ENCODE assay signal across 25 cellular contexts in the genomic region with DNA sequence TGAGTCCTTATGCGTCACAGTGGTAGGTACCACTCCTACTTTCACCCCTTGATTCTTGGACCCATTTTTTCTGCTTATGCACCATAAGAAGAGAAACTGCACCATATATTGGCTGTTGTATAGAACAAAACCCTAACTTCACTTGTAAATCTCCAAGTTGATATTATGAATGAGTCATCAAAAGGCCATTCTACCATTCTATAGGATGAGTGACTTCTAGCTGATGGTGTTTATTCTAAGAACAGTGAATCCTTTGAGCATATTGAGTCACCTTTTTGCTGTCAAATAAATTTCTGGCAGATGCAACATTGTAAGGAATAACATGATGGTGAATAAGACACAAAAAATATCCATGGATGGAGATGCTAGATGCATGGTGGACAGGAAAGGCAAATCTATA.
"Had no signal": no experiment of that assay in that cellular context is flagged by ENCODE, and none has a peak within 500 bp of the region (broad histone marks: within the 10 kb centered on the region; RNA-seq: fewer than 3 reads in every experiment).

No MANE protein-coding gene starts in this region.

- H3K27ac Mint-ChIP-seq: activated CD4-positive, alpha-beta memory T cell treated with anti-CD3 and anti-CD28 coated beads for 36 hours; activated T-helper 1 cell treated with anti-CD3 and anti-CD28 coated beads, Interleukin-12 subunit alpha, Interleukin-12 subunit beta, Interleukin-2, Interleukin-4 antibody, amounts not matched to agents 30 ng/mL and 10 ng/mL and 1 ng/mL, durations not matched to agents 14 hours and 24 hours and 36 hours; immature natural killer cell; natural killer cell treated with Interleukin-12 subunit alpha and Interleukin-12 subunit beta and Interleukin-15 and Interleukin-18, amount 100 ng/mL, for 72 hours; stimulated activated naive B cell treated with anti-CD40 and anti-IgM and Interleukin-4, amounts not matched to agents 10 μg/mL and 1 μg/mL and 100 μg/mL, for 72 hours; T-helper 1 cell treated with Interleukin-12 subunit alpha and Interleukin-12 subunit beta and Interleukin-4 antibody, amounts not matched to agents 30 μg/mL and 1 μg/mL, for 36 hours had no signal

- H3K4me3 ChIP-seq: right atrium auricular region, stomach, tibial nerve had no signal

- DNase-seq: activated CD4-positive, alpha-beta memory T cell treated with anti-CD3 and anti-CD28 coated beads for 36 hours; activated CD4-positive, alpha-beta T cell treated with anti-CD3 and anti-CD28 coated beads for 48 hours; activated CD8-positive, alpha-beta memory T cell treated with anti-CD3 and anti-CD28 coated beads, Interleukin-2, amount 50 U/mL, for 4 hours; activated gamma-delta T cell treated with Interleukin-2 at 50 U/mL for 16 hours; activated naive CD4-positive, alpha-beta T cell treated with anti-CD3 and anti-CD28 coated beads, Interleukin-2, amount 50 U/mL, for 16 hours; activated T-cell treated with anti-CD3 and anti-CD28 coated beads, Interleukin-2, amount 50 U/mL, for 1 hour; amygdala; effector CD8-positive, alpha-beta T cell; head of caudate nucleus; hippocampal formation; immature natural killer cell; mesendoderm; stimulated activated CD4-positive, alpha-beta T cell treated with anti-CD3 and anti-CD28 coated beads, Interleukin-15, amount 100 ng/mL, for 24 hours; stimulated activated CD4-positive, alpha-beta T cell treated with anti-CD3 and anti-CD28 coated beads, Interleukin-2, amount 100 ng/mL, for 24 hours; stimulated activated naive B cell treated with anti-CD40 and anti-IgM and Interleukin-4, amounts not matched to agents 10 μg/mL and 1 μg/mL and 100 μg/mL, for 72 hours; stomach; T1000; WERI-Rb-1 had no signal

- H3K4me1 Mint-ChIP-seq: central memory CD8-positive, alpha-beta T cell; immature natural killer cell; stimulated activated naive B cell treated with anti-CD40 and anti-IgM and Interleukin-4, amounts not matched to agents 10 μg/mL and 1 μg/mL and 100 μg/mL, for 72 hours had no signal

- ATAC-seq: activated CD4-positive, CD25-positive, alpha-beta regulatory T cell treated with anti-CD3 and anti-CD28 coated beads, Interleukin-2, amount 50 U/mL, for 24 hours; stimulated activated naive B cell treated with anti-CD40 and anti-IgM and Interleukin-4, amounts not matched to agents 10 μg/mL and 1 μg/mL and 100 μg/mL, for 72 hours had no signal

- H3K4me3 Mint-ChIP-seq: activated CD4-positive, alpha-beta memory T cell treated with anti-CD3 and anti-CD28 coated beads for 36 hours; activated T-helper 1 cell treated with anti-CD3 and anti-CD28 coated beads, Interleukin-12 subunit alpha, Interleukin-12 subunit beta, Interleukin-2, Interleukin-4 antibody, amounts not matched to agents 30 ng/mL and 10 ng/mL and 1 ng/mL, durations not matched to agents 14 hours and 24 hours and 36 hours; central memory CD8-positive, alpha-beta T cell; immature natural killer cell; natural killer cell treated with Interleukin-12 subunit alpha and Interleukin-12 subunit beta and Interleukin-15 and Interleukin-18, amount 100 ng/mL, for 72 hours; stimulated activated naive B cell treated with anti-CD40 and anti-IgM and Interleukin-4, amounts not matched to agents 10 μg/mL and 1 μg/mL and 100 μg/mL, for 72 hours; T-helper 1 cell treated with Interleukin-12 subunit alpha and Interleukin-12 subunit beta and Interleukin-4 antibody, amounts not matched to agents 30 μg/mL and 1 μg/mL, for 36 hours had no signal

- H3K9me3 Mint-ChIP-seq: activated CD4-positive, alpha-beta memory T cell treated with anti-CD3 and anti-CD28 coated beads for 36 hours; activated T-helper 1 cell treated with anti-CD3 and anti-CD28 coated beads, Interleukin-12 subunit alpha, Interleukin-12 subunit beta, Interleukin-2, Interleukin-4 antibody, amounts not matched to agents 30 ng/mL and 10 ng/mL and 1 ng/mL, durations not matched to agents 14 hours and 24 hours and 36 hours; central memory CD8-positive, alpha-beta T cell; immature natural killer cell; natural killer cell treated with Interleukin-12 subunit alpha and Interleukin-12 subunit beta and Interleukin-15 and Interleukin-18, amount 100 ng/mL, for 72 hours; stimulated activated naive B cell treated with anti-CD40 and anti-IgM and Interleukin-4, amounts not matched to agents 10 μg/mL and 1 μg/mL and 100 μg/mL, for 72 hours; T-helper 1 cell treated with Interleukin-12 subunit alpha and Interleukin-12 subunit beta and Interleukin-4 antibody, amounts not matched to agents 30 μg/mL and 1 μg/mL, for 36 hours had no signal

- H3K36me3 Mint-ChIP-seq: activated CD4-positive, alpha-beta memory T cell treated with anti-CD3 and anti-CD28 coated beads for 36 hours; immature natural killer cell; stimulated activated naive B cell treated with anti-CD40 and anti-IgM and Interleukin-4, amounts not matched to agents 10 μg/mL and 1 μg/mL and 100 μg/mL, for 72 hours had no signal
